Comparison of ENCODE assay signal across 1 cellular context in the genomic region with DNA sequence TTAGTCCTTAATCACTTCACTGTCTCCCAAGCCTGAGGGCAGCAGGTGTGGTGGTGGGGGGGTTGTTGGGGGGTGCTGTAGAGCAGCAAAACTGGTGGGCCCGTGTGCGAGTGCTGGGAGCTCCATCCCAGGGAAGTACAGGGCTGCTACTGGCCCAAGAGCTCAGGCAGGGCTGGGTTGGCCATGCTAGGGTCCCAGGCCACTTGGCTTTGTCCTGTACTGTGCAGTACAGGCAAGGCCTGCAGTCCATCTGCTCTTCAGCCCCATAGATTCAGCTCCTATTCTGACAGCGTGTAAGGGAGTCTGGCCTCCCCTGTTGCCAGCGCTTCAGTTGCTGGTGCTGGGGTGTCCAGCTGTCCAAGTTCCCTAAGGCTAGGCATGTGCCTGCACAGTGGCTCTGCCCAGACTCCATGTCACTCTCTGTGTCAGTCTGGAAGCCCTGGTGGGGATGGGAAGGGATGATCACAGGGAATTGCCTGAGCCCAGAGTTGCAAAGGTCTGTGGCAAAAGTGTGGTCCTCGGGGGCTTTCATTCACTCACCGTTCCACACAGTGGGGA.
TF ChIP-seq lines count a peak whose summit lies in the region.

No MANE protein-coding gene starts in this region.

TF ChIP-seq in SK-N-SH, 30 proteins besides CTCF, POLR2A, EP300 and RAD21 (continued from another document):
- TF ChIP-seq RXRA (IDR thresholded peaks at IDR 0.05; ENCODE audit: borderline replicate concordance, low read depth) (no peak), JUND (IDR thresholded peaks at IDR 0.05) (no peak), GATA2 (CRISPR knock-in tag; IDR thresholded peaks at IDR 0.05) (0 out of 2 replicates have a peak, but pooled peaks have one; percentile 22), FOXJ3 (CRISPR knock-in tag; IDR thresholded peaks at IDR 0.05) (peak; percentile 36; the same call in 1 of the 2 replicates), CHD2 (IDR thresholded peaks at IDR 0.05; ENCODE audit: low read length, partially characterized antibody) (peak; percentile 54), NFIC (IDR thresholded peaks at IDR 0.05; ENCODE audit: borderline replicate concordance) (no peak)
